8 cellular contexts compared by ENCODE assay signal in the genomic region with DNA sequence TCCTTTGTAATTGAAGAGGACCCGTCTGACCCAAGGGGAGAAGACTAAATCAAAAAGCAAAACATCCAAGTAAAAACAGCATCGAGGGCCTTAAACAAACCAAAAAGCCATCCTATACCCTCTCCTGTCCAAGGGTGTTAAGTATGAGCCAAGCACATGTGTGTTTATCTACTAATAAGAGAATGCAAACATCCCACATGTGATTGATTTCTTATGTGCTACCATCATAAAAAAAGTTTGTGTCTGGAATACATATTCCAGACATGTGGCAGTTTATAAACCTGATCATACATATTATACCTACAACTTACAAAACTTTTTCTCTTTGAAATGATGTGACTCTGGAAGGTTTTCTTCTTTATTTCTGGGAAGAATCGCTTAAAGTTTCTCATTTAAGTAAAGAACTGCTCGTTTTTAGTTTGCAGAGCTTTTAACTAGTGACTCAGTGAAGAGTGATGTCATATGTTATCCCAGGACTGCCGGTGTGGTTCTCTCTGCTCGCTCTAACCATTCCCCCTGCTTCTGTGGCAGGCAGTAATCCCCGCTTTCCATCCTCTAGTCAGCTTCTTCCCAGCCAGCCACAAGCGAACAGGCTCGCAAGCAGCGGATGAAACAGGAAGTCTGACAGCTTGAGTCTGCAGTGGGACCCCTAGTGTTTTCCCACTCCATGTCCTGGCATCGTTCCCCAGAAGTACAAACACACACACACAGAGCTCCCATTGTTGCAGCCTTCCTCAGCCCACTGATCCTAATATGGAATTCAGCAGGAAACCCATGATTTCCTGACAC. TPM values are rescaled to one million over a fixed set of nuclear protein-coding genes. Genes with fewer than 3 reads are reported as not detected.
A peak's percentile ranks its signal among the peaks of the same experiment; 100 is the strongest.
DNase-seq lines count a peak whose midpoint lies in the region; ATAC-seq and TF ChIP-seq lines count a peak whose summit lies in the region.

No MANE protein-coding gene starts in this region.

- peak overlapping the region in 3 of 5 donors; percentile 46 to 80 (median 69) for H3K27ac ChIP-seq in adrenal gland

- peak; percentile 95 to 96 for ATAC-seq in left cardiac atrium
- no peak for ATAC-seq in GM18907 (IDR thresholded peaks at IDR 0.05; ENCODE audit: unreplicated experiment)
- ATAC-seq in GM21717 (IDR thresholded peaks at IDR 0.05; ENCODE audit: unreplicated experiment): no peak
- no peak for ATAC-seq in HG02981 (IDR thresholded peaks at IDR 0.05; ENCODE audit: unreplicated experiment)

- WGBS in adrenal gland, 4 donors: 7 to 10% (median 9%) methylated on average over 11 of the region's 11 CpGs

- peaks cover 0 to 6% of the 10 kb centered on the region in 2 donors for H3K4me1 ChIP-seq in adrenal gland (replicated peaks in 1 of 2)

- TF ChIP-seq CTCF in BJ (IDR thresholded peaks at IDR 0.05; ENCODE audit: insufficient read depth, low read depth, low read length): peak; percentile 37
- TF ChIP-seq CTCF in adrenal gland (IDR thresholded peaks at IDR 0.05): no peak

- H3K4me3 ChIP-seq in BJ (ENCODE audit: low read depth, low read length) (peak overlapping the region; percentile 44), adrenal gland (peak overlapping the region in 1 of 4 donors; percentile 53)

- CTCF ChIA-PET in BJ (lab: Yijun Ruan, JAX): interaction anchor here (0.6 to 1.5 kb wide), 5 partner anchors 17 to 1024 kb away, joined by 3 to 6 read pairs (median 4); no protein-coding TSS in a partner anchor

- H3K27me3 ChIP-seq in BJ (ENCODE audit: control insufficient read depth, insufficient read depth, low read length) (no peaks in the 10 kb centered on the region), adrenal gland (no peaks in the 10 kb centered on the region)

- peak; percentile 89 for DNase-seq in BJ (ENCODE audit: low read depth)
- DNase-seq in NCI-H1105 (lab: John Stamatoyannopoulos, UW): peak; percentile 10
- peak; percentile 43 to 87 (median 60) for DNase-seq in adrenal gland
- DNase-seq in left cardiac atrium: peak; percentile 90
- DNase-seq in posterior vena cava (ENCODE audit: low spot score): peak; percentile 84

- no peaks in the 10 kb centered on the region for H3K9me3 ChIP-seq in adrenal gland (replicated peaks in 1 of 3)

- no peaks in the 10 kb centered on the region for H3K36me3 ChIP-seq in BJ (ENCODE audit: control insufficient read depth, insufficient read depth, low read length)
- no peaks in the 10 kb centered on the region for H3K36me3 ChIP-seq in adrenal gland (replicated peaks in 1 of 2)

- intact Hi-C loops in adrenal gland (cut with DNase I): no loop called here
- intact Hi-C loops in left cardiac atrium (cut with DNase I): no loop called here
- intact Hi-C loops in posterior vena cava (cut with DNase I): no loop called here

- peak in 1 of 2 donors; percentile 14 for TF ChIP-seq POLR2A in adrenal gland (IDR thresholded peaks at IDR 0.05)

- POLR2A ChIA-PET in BJ (lab: Charles Lee): no interaction called here

RNA-seq across cellular contexts. Expression of a gene that starts 0.4 kb away (rescaled TPM):
- polyA plus RNA-seq in BJ (2011; rRNA removed): 78.7 and 116 TPM in 2 replicates
- 72.5 and 98.2 TPM in 2 replicates for polyA minus RNA-seq in BJ (2011; rRNA and poly(A)+ RNA removed)
- 10 to 100 TPM in 1 of 8 donors, 1 to 10 TPM in 7; 1.8 to 10.8 (median 5.6) TPM for total RNA-seq in adrenal gland
- polyA plus RNA-seq in adrenal gland: 10 to 100 TPM in 1 of 3 donors, 1 to 10 TPM in 2; 4.0 to 14.9 (median 8.5) TPM
- 10 to 100 TPM; 19.5 to 27.1 TPM for total RNA-seq in left cardiac atrium
- 10 to 100 TPM; 19.8 to 22.8 TPM for total RNA-seq in posterior vena cava

Comparison
In these comparisons a context has a peak if more than half of its experiments do, and no peak if none do; other contexts are left out.
1. DNase-seq: peak in every context shown above with its lines; median percentile 90 in left cardiac atrium; 89 in BJ; 84 in posterior vena cava; 60 in adrenal gland; 10 in NCI-H1105.
2. ATAC-seq: peak in left cardiac atrium (2 of 2); none in GM18907 (single experiment), GM21717 (single experiment) and HG02981 (single experiment).